ENCODE assay signal across 8 cellular contexts in genomic region chr16:4625617-4626159, GRCh38. TPM values are rescaled to one million over a fixed set of nuclear protein-coding genes. Genes with fewer than 3 reads are reported as not detected.
DNase-seq lines count a peak whose midpoint lies in the region; ATAC-seq and TF ChIP-seq lines count a peak whose summit lies in the region.

No MANE protein-coding gene starts in this region.

- H3K36me3 ChIP-seq in adrenal gland (replicated peaks in 1 of 2) (no peaks in the 10 kb centered on the region), tibial artery (no peaks in the 10 kb centered on the region)

- intact Hi-C loops in adrenal gland (cut with DNase I) (loop anchor here in 1 of 2 donors (5.0 kb wide), 1 partner anchor 57 kb away; no protein-coding TSS in a partner anchor), tibial artery (cut with DNase I; ENCODE audit: low total_unique reads) (no loop called here)

- in situ Hi-C loops in GM13977 (cut with MboI; ENCODE audit: low pct_unique_long_range_greater_than_20kb, low sequenced_read_pairs, unreplicated experiment), result no loop called here

- H3K27me3 ChIP-seq in adrenal gland (no peaks in the 10 kb centered on the region), layer of hippocampus (ENCODE audit: control insufficient read depth, insufficient read depth, low read length) (no peaks in the 10 kb centered on the region), tibial artery (no peaks in the 10 kb centered on the region)

- ATAC-seq in HG03064 (IDR thresholded peaks at IDR 0.05; ENCODE audit: low read depth, unreplicated experiment), result peak; percentile 14
- ATAC-seq in HG03442 (IDR thresholded peaks at IDR 0.05; ENCODE audit: unreplicated experiment), result no peak

- TF ChIP-seq CTCF in AG09309 (IDR thresholded peaks at IDR 0.05; ENCODE audit: control insufficient read depth, insufficient read depth, low read depth, low read length, missing control alignments), result no peak
- TF ChIP-seq CTCF in adrenal gland (IDR thresholded peaks at IDR 0.05), result no peak
- no peak for TF ChIP-seq CTCF in tibial artery (IDR thresholded peaks at IDR 0.05)
- TF ChIP-seq CTCF in GM13977 (IDR thresholded peaks at IDR 0.05; ENCODE audit: extremely low read depth, insufficient read depth, missing control alignments), result no peak

- H3K9me3 ChIP-seq in adrenal gland (replicated peaks in 1 of 3), result no peaks in the 10 kb centered on the region
- no peaks in the 10 kb centered on the region for H3K9me3 ChIP-seq in tibial artery

- peaks cover 8 to 19% of the 10 kb centered on the region in 2 donors for H3K4me1 ChIP-seq in adrenal gland (replicated peaks in 1 of 2)
- peaks cover 0 to 34% (median 23%) of the 10 kb centered on the region in 4 donors for H3K4me1 ChIP-seq in tibial artery

- 5 to 10% (median 9%) methylated on average over 8 to 9 of the region's 9 CpGs for WGBS in adrenal gland, 4 donors

- H3K27ac ChIP-seq in adrenal gland (peak overlapping the region; percentile 94 to 100 (median 96)), layer of hippocampus (ENCODE audit: low read depth, low read length) (peak overlapping the region; percentile 94), tibial artery (peak overlapping the region; percentile 83 to 90)

- no peak for TF ChIP-seq POLR2A in adrenal gland (IDR thresholded peaks at IDR 0.05)

- peak overlapping the region; percentile 93 for H3K4me3 ChIP-seq in AG09309 (ENCODE audit: control insufficient read depth, low read depth, low read length)
- H3K4me3 ChIP-seq in adrenal gland, result peak overlapping the region in 3 of 4 donors; percentile 66 to 100 (median 92)
- peak overlapping the region; percentile 62 to 93 for H3K4me3 ChIP-seq in tibial artery

- DNase-seq in AG09309 (ENCODE audit: low read depth) (no peak), adrenal gland (no peak), tibial artery (no peak), GM13977 (ENCODE audit: low spot score) (no peak), cerebellar nuclear complex (lab: John Stamatoyannopoulos, UW) (no peak)

RNA-seq across cellular contexts. Expression of gene MGRN1, which starts 1.1 kb away (rescaled TPM):
- total RNA-seq in adrenal gland, result 10 to 100 TPM; 52.7 to 94.1 (median 75.1) TPM
- 10 to 100 TPM; 23.3 to 35.6 (median 27.3) TPM for polyA plus RNA-seq in adrenal gland

RNA-seq across cellular contexts. Expression of gene UBALD1, which starts 11.0 kb away (rescaled TPM):
- total RNA-seq in adrenal gland, result 10 to 100 TPM; 12.0 to 34.3 (median 16.7) TPM
- 10 to 100 TPM in 2 of 3 donors, 1 to 10 TPM in 1; 3.7 to 92.7 (median 31.9) TPM for polyA plus RNA-seq in adrenal gland
